ENCODE assay signal across 1 cellular context in genomic region chr22:46617250-46618103, GRCh38.
TF ChIP-seq lines count a peak whose summit lies in the region.

No MANE protein-coding gene starts in this region.

TF ChIP-seq in H1, 55 proteins besides CTCF, POLR2A, EP300 and RAD21 (continued from another document):
- TF ChIP-seq, protein P1, sequence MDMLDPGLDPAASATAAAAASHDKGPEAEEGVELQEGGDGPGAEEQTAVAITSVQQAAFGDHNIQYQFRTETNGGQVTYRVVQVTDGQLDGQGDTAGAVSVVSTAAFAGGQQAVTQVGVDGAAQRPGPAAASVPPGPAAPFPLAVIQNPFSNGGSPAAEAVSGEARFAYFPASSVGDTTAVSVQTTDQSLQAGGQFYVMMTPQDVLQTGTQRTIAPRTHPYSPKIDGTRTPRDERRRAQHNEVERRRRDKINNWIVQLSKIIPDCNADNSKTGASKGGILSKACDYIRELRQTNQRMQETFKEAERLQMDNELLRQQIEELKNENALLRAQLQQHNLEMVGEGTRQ (IDR thresholded peaks at IDR 0.05; ENCODE audit: low read length): no peak
- no peak for TF ChIP-seq CHD2 (IDR thresholded peaks at IDR 0.05; ENCODE audit: low read length)
TF ChIP-seq in H1: peak in this region for 0.
